ENCODE assay signal across 1 cellular context in genomic region chr2:36393738-36394256, GRCh38.
TF ChIP-seq lines count a peak whose summit lies in the region.

No MANE protein-coding gene starts in this region.

TF ChIP-seq in H1, 55 proteins besides CTCF, POLR2A, EP300 and RAD21:
- no peak for TF ChIP-seq CREB1 (IDR thresholded peaks at IDR 0.05)
- TF ChIP-seq SUZ12 (IDR thresholded peaks at IDR 0.05; ENCODE audit: low read length), result no peak
- TF ChIP-seq KDM4A (IDR thresholded peaks at IDR 0.05; ENCODE audit: low read depth, low read length, severe bottlenecking), result no peak
- no peak for TF ChIP-seq BACH1 (IDR thresholded peaks at IDR 0.05; ENCODE audit: low read length)
- TF ChIP-seq RXRA (IDR thresholded peaks at IDR 0.05; ENCODE audit: insufficient read depth, low read depth, low read length), result no peak
- TF ChIP-seq ASH2L (IDR thresholded peaks at IDR 0.05; ENCODE audit: low read length), result no peak
- no peak for TF ChIP-seq TAF7 (optimal IDR thresholded peaks at IDR 0.05; ENCODE audit: borderline replicate concordance, low read depth, low read length)
- TF ChIP-seq JUND (IDR thresholded peaks at IDR 0.05; ENCODE audit: low read length), result no peak
- no peak for TF ChIP-seq CEBPB (IDR thresholded peaks at IDR 0.05; ENCODE audit: low read depth, low read length)
- no peak for TF ChIP-seq ZNF274 (IDR thresholded peaks at IDR 0.05; ENCODE audit: borderline replicate concordance, extremely low read depth, low read length)
- TF ChIP-seq YY1 (IDR thresholded peaks at IDR 0.05; ENCODE audit: low read depth, low read length), result no peak
- TF ChIP-seq TEAD4 (IDR thresholded peaks at IDR 0.05; ENCODE audit: low read depth, low read length), result no peak
- TF ChIP-seq SP4 (IDR thresholded peaks at IDR 0.05; ENCODE audit: low read length), result no peak
- no peak for TF ChIP-seq NRF1 (IDR thresholded peaks at IDR 0.05; ENCODE audit: low read depth, low read length)
- TF ChIP-seq SIX5 (IDR thresholded peaks at IDR 0.05; ENCODE audit: low read depth, low read length), result no peak
- no peak for TF ChIP-seq BCL11A (IDR thresholded peaks at IDR 0.05; ENCODE audit: low read depth in 2 of 2, low read length in 2 of 2)
- TF ChIP-seq SP2 (IDR thresholded peaks at IDR 0.05; ENCODE audit: low read length), result no peak
